ENCODE assay signal across 20 cellular contexts in genomic region chr15:72169236-72169920, GRCh38. TPM values are rescaled to one million over a fixed set of nuclear protein-coding genes. Genes with fewer than 3 reads are reported as not detected.
DNase-seq lines count a peak whose midpoint lies in the region; ATAC-seq and TF ChIP-seq lines count a peak whose summit lies in the region.
"Had no signal": no experiment of that assay in that cellular context is flagged by ENCODE, and none has a peak within 500 bp of the region (broad histone marks: within the 10 kb centered on the region; RNA-seq: fewer than 3 reads in every experiment).

No MANE protein-coding gene starts in this region.

- peaks cover 51% of the 10 kb centered on the region for H3K4me1 ChIP-seq in PC-9 (replicated peaks; ENCODE audit: insufficient read depth)
- H3K4me1 ChIP-seq in trophoblast cell (ENCODE audit: control insufficient read depth in 1 of 2, insufficient read depth in 2 of 2, low read length in 2 of 2) = peaks cover 39 to 50% of the 10 kb centered on the region in 2 experiments
- H3K4me1 ChIP-seq in MM.1S (ENCODE audit: low read length) = no peaks in the 10 kb centered on the region
- H3K4me1 ChIP-seq: uterus had no signal

- no peaks in the 10 kb centered on the region for H3K9me2 ChIP-seq in PC-9 (ENCODE audit: insufficient read depth)
- no peaks in the 10 kb centered on the region for H3K9me2 ChIP-seq in MM.1S (replicated peaks; ENCODE audit: insufficient read depth, low read length)

- WGBS in trophoblast cell (ENCODE audit: extremely low coverage, insufficient coverage, insufficient read length) = no CpG with 5 or more reads among the region's 10 CpGs

- H3K4me2 ChIP-seq in PC-9 (peak overlapping the region; percentile 99), trophoblast cell (ENCODE audit: low read length) (peak overlapping the region; percentile 49), MM.1S (ENCODE audit: low read depth, low read length) (no peak overlapping the region)
- H3K4me2 ChIP-seq: KMS-11 had no signal

- peak overlapping the region; percentile 54 for H4K12ac ChIP-seq in trophoblast cell (ENCODE audit: low read depth, low read length)

- peaks cover 31% of the 10 kb centered on the region for H3K79me2 ChIP-seq in PC-9 (ENCODE audit: low read depth)
- peaks cover 12% of the 10 kb centered on the region for H3K79me2 ChIP-seq in trophoblast cell (ENCODE audit: control insufficient read depth, insufficient read depth, low read length, poor library complexity)
- H3K79me2 ChIP-seq in MM.1S (ENCODE audit: low read length) = no peaks in the 10 kb centered on the region

- H3K27ac ChIP-seq in PC-9 (peak overlapping the region; percentile 96), trophoblast cell (ENCODE audit: low read depth, low read length) (peak overlapping the region; percentile 99), MM.1S (ENCODE audit: low read length) (no peak overlapping the region)
- H3K27ac ChIP-seq: 22Rv1, heart right ventricle, KMS-11, uterus had no signal

- no peak for TF ChIP-seq CTCF in PC-9 (conservative IDR thresholded peaks at IDR 0.05)
- TF ChIP-seq CTCF in MM.1S (IDR thresholded peaks at IDR 0.05; ENCODE audit: low read length) = no peak

- peak overlapping the region; percentile 86 for H2AK5ac ChIP-seq in trophoblast cell (ENCODE audit: low read length)

- peak overlapping the region; percentile 71 for H3K18ac ChIP-seq in trophoblast cell (ENCODE audit: low read length)

- H4K91ac ChIP-seq in trophoblast cell (ENCODE audit: low read depth, low read length) = peak overlapping the region; percentile 95

- H3K9ac ChIP-seq in trophoblast cell (ENCODE audit: low read length) (no peak overlapping the region), MM.1S (ENCODE audit: low read length) (no peak overlapping the region)
- H3K9ac ChIP-seq: KMS-11 had no signal

- peaks cover 22% of the 10 kb centered on the region for H3K36me3 ChIP-seq in PC-9 (ENCODE audit: low read depth)
- peaks cover 5% of the 10 kb centered on the region in 2 experiments for H3K36me3 ChIP-seq in trophoblast cell (ENCODE audit: control insufficient read depth in 1 of 2, insufficient read depth in 2 of 2, low read length in 2 of 2)
- no peaks in the 10 kb centered on the region for H3K36me3 ChIP-seq in MM.1S (replicated peaks; ENCODE audit: insufficient read depth, low read length)
- H3K36me3 ChIP-seq: heart right ventricle, uterus had no signal

- CTCF ChIA-PET in PC-9 (lab: Charles Lee) = interaction anchor here (0.6 to 1.4 kb wide), 2 partner anchors 29 to 59 kb away, joined by 4 to 7 read pairs; no protein-coding TSS in a partner anchor

- H4K20me1 ChIP-seq in PC-9 (ENCODE audit: insufficient read depth) = no peaks in the 10 kb centered on the region
- H4K20me1 ChIP-seq in MM.1S (ENCODE audit: insufficient read depth, low read length) = no peaks in the 10 kb centered on the region

- peak overlapping the region; percentile 83 for H2BK120ac ChIP-seq in trophoblast cell (ENCODE audit: insufficient read depth, low read length, poor library complexity)

- intact Hi-C loops in PC-9 (cut with micrococcal nuclease; ENCODE audit: unreplicated experiment) = no loop called here

- H3K23ac ChIP-seq in trophoblast cell (ENCODE audit: low read length) = no peak overlapping the region

- H4K8ac ChIP-seq in trophoblast cell (ENCODE audit: low read depth, low read length) = peak overlapping the region; percentile 77

- peak overlapping the region; percentile 41 for H3K4ac ChIP-seq in trophoblast cell (ENCODE audit: low read depth, low read length)

- peak; percentile 13 for DNase-seq in NCI-H2029 (lab: John Stamatoyannopoulos, UW)
- no peak for DNase-seq in NCI-H2029 treated with DMSO at 0.1 percent for 48 hours (lab: John Stamatoyannopoulos, UW)
- peak; percentile 68 to 72 for DNase-seq in PC-9
- peak; percentile 37 for DNase-seq in iPS-NIHi11 (ENCODE audit: low spot score)
- peak in 1 of 2 donors; percentile 17 for DNase-seq in trophoblast cell
- no peak for DNase-seq in KBM-7
- no peak for DNase-seq in MM.1S
- DNase-seq: activated gamma-delta T cell; CD8-positive, alpha-beta memory T cell; DMS79; H7; NCI-H2081 treated with DMSO at 0.1 percent for 48 hours; SIG-M5; T-helper 1 cell; uterus had no signal

- ATAC-seq in GM18873 (IDR thresholded peaks at IDR 0.05; ENCODE audit: low FRiP score, unreplicated experiment) = no peak

- in situ Hi-C loops in KBM-7 (cut with MboI; ENCODE audit: low pct_unique_long_range_greater_than_20kb, low sequenced_read_pairs) = loop anchor here (25.0 kb wide), 1 partner anchor 707 kb away; no protein-coding TSS in a partner anchor

- POLR2A ChIA-PET in PC-9 (lab: Charles Lee; ENCODE audit: unreplicated experiment) = interaction anchor here (0.6 to 1.7 kb wide), 6 partner anchors 15 to 379 kb away, joined by 3 to 13 read pairs (median 6); partner anchors contain the start of genes MYO9A and SENP8

- H2BK12ac ChIP-seq in trophoblast cell (ENCODE audit: low read length) = peak overlapping the region; percentile 88

- H3K4me3 ChIP-seq in PC-9 (peak overlapping the region; percentile 66), trophoblast cell (ENCODE audit: low read depth, low read length) (peak overlapping the region; percentile 25), MM.1S (ENCODE audit: low read length) (no peak overlapping the region)
- H3K4me3 ChIP-seq: heart right ventricle, uterus had no signal

- peak overlapping the region; percentile 82 for H3K14ac ChIP-seq in trophoblast cell (ENCODE audit: low read length)

- H2AFZ ChIP-seq in PC-9 (no peak overlapping the region), trophoblast cell (ENCODE audit: insufficient read depth, low read length, poor library complexity) (peak overlapping the region; percentile 20), MM.1S (ENCODE audit: low read length) (no peak overlapping the region)

- H3K9me3 ChIP-seq in PC-9 (ENCODE audit: insufficient read depth, low read depth) = no peaks in the 10 kb centered on the region
- no peaks in the 10 kb centered on the region for H3K9me3 ChIP-seq in trophoblast cell (ENCODE audit: insufficient read depth, low read depth, low read length)
- no peaks in the 10 kb centered on the region for H3K9me3 ChIP-seq in MM.1S (replicated peaks; ENCODE audit: insufficient read depth, low read length)
- H3K9me3 ChIP-seq: heart right ventricle, uterus had no signal

- peaks cover 36% of the 10 kb centered on the region for H3K79me1 ChIP-seq in trophoblast cell (ENCODE audit: low read length)

- TSS peak; percentile 44 for BruUV-seq in PC-9 (replicated peaks; lab: Mats Ljungman, UMichigan)

- H3F3A ChIP-seq in PC-9 (ENCODE audit: insufficient read depth, low read depth) = peaks cover 41% of the 10 kb centered on the region
- H3F3A ChIP-seq in MM.1S (ENCODE audit: insufficient read depth, low read length) = no peaks in the 10 kb centered on the region

- peak overlapping the region; percentile 80 for H2BK5ac ChIP-seq in trophoblast cell (ENCODE audit: low read depth, low read length, poor library complexity)

- no peaks in the 10 kb centered on the region for H3K27me3 ChIP-seq in PC-9 (ENCODE audit: insufficient read depth, low read depth)
- H3K27me3 ChIP-seq in trophoblast cell (ENCODE audit: insufficient read depth, low read length) = no peaks in the 10 kb centered on the region
- H3K27me3 ChIP-seq in MM.1S (replicated peaks; ENCODE audit: insufficient read depth, low read length) = no peaks in the 10 kb centered on the region
- H3K27me3 ChIP-seq: uterus had no signal

RNA-seq across cellular contexts. Expression of gene GRAMD2A, which starts 28.2 kb away (rescaled TPM):
- 48.5 and 60.2 TPM in 2 replicates for total RNA-seq in PC-9 (2021)
- 11.9 and 13.4 TPM in 2 replicates for polyA plus RNA-seq in trophoblast cell (2013)
- total RNA-seq: CD8-positive, alpha-beta memory T cell; mesenteric fat pad had no signal
- polyA plus RNA-seq: CD8-positive, alpha-beta memory T cell had no signal

RNA-seq across cellular contexts. Expression of gene SENP8, which starts 51.2 kb away (rescaled TPM):
- total RNA-seq in PC-9 (2021) = 1.9 and 3.8 TPM in 2 replicates
- 2.2 and 2.3 TPM in 2 replicates for polyA plus RNA-seq in trophoblast cell (2013)

RNA-seq across cellular contexts. Expression of gene MYO9A, which starts 51.4 kb away (rescaled TPM):
- 34.0 and 37.3 TPM in 2 replicates for total RNA-seq in PC-9 (2021)
- polyA plus RNA-seq in trophoblast cell (2013) = 8.7 and 9.0 TPM in 2 replicates

Comparison
In these comparisons a context has a peak if more than half of its experiments do, and no peak if none do; other contexts are left out.
1. DNase-seq: peak in NCI-H2029 (single experiment), PC-9 (2 of 2) and iPS-NIHi11 (single experiment); none in NCI-H2029 treated with DMSO at 0.1 percent for 48 hours (single experiment), KBM-7 (single experiment) and MM.1S (single experiment).